In the genomic region with DNA sequence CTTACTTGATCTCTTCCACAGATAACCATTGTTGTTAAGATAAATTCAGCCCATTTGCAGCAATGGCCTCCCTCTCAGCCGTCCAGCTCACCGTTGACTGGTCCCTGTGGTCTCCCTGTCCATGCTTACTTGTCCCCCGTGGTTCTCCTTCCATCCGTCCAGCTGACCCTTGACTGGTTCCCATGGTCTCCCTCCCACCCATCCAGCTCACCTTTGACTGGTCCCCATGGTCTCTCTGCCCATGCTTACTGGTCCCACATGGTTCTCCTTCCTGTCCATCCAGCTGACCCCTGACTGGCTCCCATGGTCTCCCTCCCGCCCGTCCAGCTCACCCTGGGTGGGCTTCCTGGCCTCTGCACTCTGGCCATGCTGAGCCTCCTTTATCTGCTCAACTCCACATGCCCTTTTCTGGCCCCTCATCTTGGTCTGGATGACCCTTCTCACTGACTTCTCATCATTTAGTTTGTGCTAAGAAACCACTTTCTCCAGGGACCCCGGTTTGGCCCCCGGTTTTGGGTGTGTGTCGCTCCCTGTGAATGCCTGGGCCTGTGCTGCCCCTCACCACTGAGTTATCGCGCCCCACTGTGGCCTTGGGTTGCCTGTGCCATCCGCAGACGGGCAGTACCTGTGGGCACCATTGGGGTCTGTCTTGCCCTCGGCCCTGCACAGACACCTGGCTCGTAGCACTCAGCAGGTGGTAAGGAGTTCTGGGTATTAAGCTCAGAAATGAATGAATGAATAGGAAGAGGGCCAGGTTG, we compare ENCODE assay signal across 30 cellular contexts.
"Had no signal": no experiment of that assay in that cellular context is flagged by ENCODE, and none has a peak within 500 bp of the region (broad histone marks: within the 10 kb centered on the region; RNA-seq: fewer than 3 reads in every experiment).

No MANE protein-coding gene starts in this region.

- H3K27me3 Mint-ChIP-seq: activated naive CD8-positive, alpha-beta T cell treated with anti-CD3 and anti-CD28 coated beads, Interleukin-2, amount 50 U/mL, for 24 hours had no signal

- H3K4me1 ChIP-seq: breast epithelium, gastroesophageal sphincter, psoas muscle, thyroid gland, upper lobe of right lung had no signal

- H3K9me3 ChIP-seq: breast epithelium, gastroesophageal sphincter, ovary, psoas muscle, stomach, thyroid gland, upper lobe of right lung had no signal

- H3K4me3 ChIP-seq: breast epithelium, gastroesophageal sphincter, ovary, psoas muscle, smooth muscle cell, stomach, thyroid gland, upper lobe of right lung had no signal

- H3K27me3 ChIP-seq: breast epithelium, ovary, stomach, thyroid gland, upper lobe of right lung had no signal

- H3K36me3 ChIP-seq: breast epithelium, gastroesophageal sphincter, ovary, stomach, thyroid gland, upper lobe of right lung, WERI-Rb-1 had no signal

- DNase-seq: activated CD4-positive, alpha-beta T cell treated with anti-CD3 and anti-CD28 coated beads for 48 hours; activated CD4-positive, alpha-beta T cell treated with anti-CD3 and anti-CD28 coated beads, Interleukin-2, amount 50 U/mL, for 48 hours; activated CD8-positive, alpha-beta memory T cell treated with anti-CD3 and anti-CD28 coated beads, Interleukin-2, amount 50 U/mL, for 4 hours; activated gamma-delta T cell; activated naive CD4-positive, alpha-beta T cell treated with anti-CD3 and anti-CD28 coated beads, Interleukin-2, amount 50 U/mL, for 16 hours; activated naive CD8-positive, alpha-beta T cell treated with anti-CD3 and anti-CD28 coated beads, Interleukin-2, amount 50 U/mL, for 24 hours; activated T-cell treated with anti-CD3 and anti-CD28 coated beads, Interleukin-2, amount 50 U/mL, for 24 hours; central memory CD4-positive, alpha-beta T cell; effector CD8-positive, alpha-beta T cell; erythroblast; hippocampal formation; immature natural killer cell; midbrain; psoas muscle; stimulated activated CD4-positive, alpha-beta T cell treated with anti-CD3 and anti-CD28 coated beads, Interleukin-15, amount 100 ng/mL, for 24 hours; stimulated activated CD4-positive, alpha-beta T cell treated with anti-CD3 and anti-CD28 coated beads, Interleukin-2, amount 100 ng/mL, for 24 hours; stimulated activated naive B cell treated with anti-CD40 and anti-IgM and Interleukin-4, amounts not matched to agents 10 μg/mL and 1 μg/mL and 100 μg/mL, for 72 hours; stomach; SW 1271; T1000; thyroid gland; upper lobe of right lung; WERI-Rb-1 had no signal

- H3K4me1 Mint-ChIP-seq: activated naive CD8-positive, alpha-beta T cell treated with anti-CD3 and anti-CD28 coated beads, Interleukin-2, amount 50 U/mL, for 24 hours; immature natural killer cell had no signal

- ATAC-seq: activated CD4-positive, CD25-positive, alpha-beta regulatory T cell treated with anti-CD3 and anti-CD28 coated beads, Interleukin-2, amount 50 U/mL, for 24 hours; activated naive CD8-positive, alpha-beta T cell treated with anti-CD3 and anti-CD28 coated beads, Interleukin-2, amount 50 U/mL, for 24 hours; gastroesophageal sphincter; naive thymus-derived CD8-positive, alpha-beta T cell; psoas muscle; stimulated activated naive B cell treated with anti-CD40 and anti-IgM and Interleukin-4, amounts not matched to agents 10 μg/mL and 1 μg/mL and 100 μg/mL, for 72 hours had no signal

- H3K27ac ChIP-seq: breast epithelium, gastroesophageal sphincter, ovary, psoas muscle, stomach, thyroid gland, upper lobe of right lung, WERI-Rb-1 had no signal

- H3K27ac Mint-ChIP-seq: activated naive CD8-positive, alpha-beta T cell treated with anti-CD3 and anti-CD28 coated beads, Interleukin-2, amount 50 U/mL, for 24 hours; activated T-cell treated with anti-CD3 and anti-CD28 coated beads, Interleukin-2, amount 50 U/mL, for 24 hours; immature natural killer cell; stimulated activated naive B cell treated with anti-CD40 and anti-IgM and Interleukin-4, amounts not matched to agents 10 μg/mL and 1 μg/mL and 100 μg/mL, for 72 hours; T-helper 1 cell treated with Interleukin-12 subunit alpha and Interleukin-12 subunit beta and Interleukin-4 antibody, amounts not matched to agents 30 μg/mL and 1 μg/mL, for 36 hours had no signal

- H3K9me3 Mint-ChIP-seq: activated T-cell treated with anti-CD3 and anti-CD28 coated beads, Interleukin-2, amount 50 U/mL, for 24 hours had no signal

- H3K36me3 Mint-ChIP-seq: immature natural killer cell had no signal

- H3K4me3 Mint-ChIP-seq: activated naive CD8-positive, alpha-beta T cell treated with anti-CD3 and anti-CD28 coated beads, Interleukin-2, amount 50 U/mL, for 24 hours; activated T-cell treated with anti-CD3 and anti-CD28 coated beads, Interleukin-2, amount 50 U/mL, for 24 hours; immature natural killer cell; naive thymus-derived CD8-positive, alpha-beta T cell; stimulated activated naive B cell treated with anti-CD40 and anti-IgM and Interleukin-4, amounts not matched to agents 10 μg/mL and 1 μg/mL and 100 μg/mL, for 72 hours; T-helper 1 cell treated with Interleukin-12 subunit alpha and Interleukin-12 subunit beta and Interleukin-4 antibody, amounts not matched to agents 30 μg/mL and 1 μg/mL, for 36 hours had no signal
